In the genomic region with DNA sequence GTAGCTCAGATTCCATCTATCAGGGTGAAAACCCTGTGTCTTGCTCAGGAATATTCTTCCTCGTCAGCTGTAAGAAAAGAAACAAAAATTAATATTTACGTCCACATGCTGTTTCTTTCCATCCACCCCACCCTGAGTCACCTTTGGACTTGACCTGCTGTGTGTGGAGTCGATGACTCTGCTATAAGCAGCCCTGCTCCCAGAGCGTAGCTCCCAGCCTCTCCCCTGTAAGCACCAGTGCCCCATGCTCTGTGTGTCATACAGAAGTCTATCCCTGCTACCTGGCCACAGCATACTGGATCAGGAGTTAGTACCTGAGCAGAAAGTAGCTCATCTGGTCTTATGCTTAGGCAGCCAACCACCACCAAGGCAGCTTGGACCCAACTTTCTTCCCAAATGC, we compare ENCODE assay signal across 7 cellular contexts.
"Had no signal": no experiment of that assay in that cellular context is flagged by ENCODE, and none has a peak within 500 bp of the region (broad histone marks: within the 10 kb centered on the region; RNA-seq: fewer than 3 reads in every experiment).

No MANE protein-coding gene starts in this region.

- H3K4me3 Mint-ChIP-seq: GM23338, H9 had no signal

- H2AFZ ChIP-seq: GM23338 had no signal

- H3K4me2 ChIP-seq: GM23338 had no signal

- H3K27ac Mint-ChIP-seq: GM23338, H9, IgD-negative memory B cell had no signal

- ATAC-seq: GM23338 had no signal

- H3K4me3 ChIP-seq: GM23338 had no signal

- H3K4me1 Mint-ChIP-seq: GM23338, H9 had no signal

- DNase-seq: H9, HCEC 1CT had no signal

- FAIRE-seq: H1, H54, HTR-8/SVneo had no signal
